13 cellular contexts compared by ENCODE assay signal in genomic region chr4:150510176-150510875, GRCh38.
DNase-seq lines count a peak whose midpoint lies in the region; ATAC-seq and TF ChIP-seq lines count a peak whose summit lies in the region.
"Had no signal": no experiment of that assay in that cellular context is flagged by ENCODE, and none has a peak within 500 bp of the region (broad histone marks: within the 10 kb centered on the region; RNA-seq: fewer than 3 reads in every experiment).

No MANE protein-coding gene starts in this region.

- H3K4me3 ChIP-seq in retinal pigment epithelial cell (ENCODE audit: low read length), result peak overlapping the region; percentile 25
- no peak overlapping the region for H3K4me3 ChIP-seq in lower leg skin (ENCODE audit: low read depth, poor library complexity, severe bottlenecking)

- no peak for TF ChIP-seq POLR2A in lower leg skin (IDR thresholded peaks at IDR 0.05)

- ATAC-seq in HG03135 (IDR thresholded peaks at IDR 0.05; ENCODE audit: unreplicated experiment), result no peak
- no peak for ATAC-seq in GM19324 (IDR thresholded peaks at IDR 0.05; ENCODE audit: low FRiP score, unreplicated experiment)
- ATAC-seq in HG02885 (IDR thresholded peaks at IDR 0.05; ENCODE audit: poor library complexity, unreplicated experiment), result no peak

- WGBS in lower leg skin, 2 donors, result 72 to 78% methylated on average over 6 of the region's 6 CpGs

- intact Hi-C loops in lower leg skin (cut with DNase I; ENCODE audit: low total_unique reads), result no loop called here

- TF ChIP-seq CTCF in retinal pigment epithelial cell (conservative IDR thresholded peaks at IDR 0.05; ENCODE audit: low read depth, low read length) (no peak), lower leg skin (IDR thresholded peaks at IDR 0.05) (no peak)

- DNase-seq in H4 (ENCODE audit: low spot score), result peak; percentile 19
- DNase-seq in amniotic stem cell (lab: John Stamatoyannopoulos, UW), result peak; percentile 25
- DNase-seq in glomerular endothelial cell (ENCODE audit: extremely low read depth, low read depth, low spot score), result peak; percentile 76
- DNase-seq in retinal pigment epithelial cell (ENCODE audit: low read depth), result peak; percentile 48
- DNase-seq in lower leg skin (ENCODE audit: low spot score in 2 of 2), result no peak
- DNase-seq: DMS153; MM.1S; NCI-H524; small intestine; stimulated activated CD8-positive, alpha-beta memory T cell treated with anti-CD3 and anti-CD28 coated beads, Interleukin-4, amount 100 ng/mL, for 48 hours had no signal

Comparison
In these comparisons a context has a peak if more than half of its experiments do, and no peak if none do; other contexts are left out.
1. DNase-seq: peak in H4 (single experiment), amniotic stem cell (single experiment), glomerular endothelial cell (single experiment) and retinal pigment epithelial cell (single experiment); none in lower leg skin (0 of 2).